Comparison of ENCODE assay signal across 29 cellular contexts in the genomic region with DNA sequence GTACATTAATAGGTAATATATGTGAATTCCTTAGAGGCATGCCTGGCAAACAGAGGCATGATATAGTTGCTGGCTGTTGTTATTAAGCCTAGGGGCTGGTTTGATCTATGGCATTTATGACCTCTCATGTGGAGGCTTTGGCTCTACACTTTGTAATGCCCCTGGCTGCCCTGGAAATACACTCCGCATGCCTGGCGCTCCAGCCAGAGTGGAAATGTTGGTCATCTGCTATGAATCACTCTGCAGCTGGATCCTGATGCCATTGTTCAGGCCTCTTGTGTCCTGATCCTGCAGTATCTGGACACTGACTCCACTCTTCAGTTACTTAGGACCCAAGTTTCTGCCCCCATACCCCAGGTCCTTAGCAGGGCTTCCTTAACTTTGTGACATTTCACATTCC.
"Had no signal": no experiment of that assay in that cellular context is flagged by ENCODE, and none has a peak within 500 bp of the region (broad histone marks: within the 10 kb centered on the region; RNA-seq: fewer than 3 reads in every experiment).

No MANE protein-coding gene starts in this region.

- H3K4me3 ChIP-seq: body of pancreas, cardiac muscle cell, colonic mucosa, gastrocnemius medialis, hepatocyte, pancreas, prostate gland, tibial nerve had no signal

- DNase-seq: activated CD4-positive, alpha-beta T cell treated with anti-CD3 and anti-CD28 coated beads for 48 hours; activated CD4-positive, alpha-beta T cell treated with anti-CD3 and anti-CD28 coated beads, Interleukin-2, amount 50 U/mL, for 48 hours; activated CD8-positive, alpha-beta memory T cell treated with anti-CD3 and anti-CD28 coated beads for 24 hours; activated effector memory CD4-positive, alpha-beta T cell treated with Interleukin-2 at 50 U/mL for 16 hours; activated naive CD4-positive, alpha-beta T cell treated with Interleukin-2 at 50 U/mL for 16 hours; anterior cingulate cortex; body of pancreas; cerebellar nuclear complex; colonic mucosa; effector CD8-positive, alpha-beta T cell; gastrocnemius medialis; immature natural killer cell; kidney; left colon; naive thymus-derived CD8-positive, alpha-beta T cell; nucleus accumbens; pancreas; retina; stimulated activated CD4-positive, alpha-beta T cell treated with anti-CD3 and anti-CD28 coated beads, Interleukin-15, amount 100 ng/mL, for 24 hours; stimulated activated CD4-positive, alpha-beta T cell treated with anti-CD3 and anti-CD28 coated beads, Interleukin-2, amount 100 ng/mL, for 24 hours; stimulated activated naive CD4-positive, alpha-beta T cell; T-helper 17 cell; T1000 had no signal

- H3K27me3 ChIP-seq: body of pancreas, cardiac muscle cell, colonic mucosa, gastrocnemius medialis, hepatocyte, pancreas, tibial nerve had no signal

- H3K36me3 ChIP-seq: cardiac muscle cell, colonic mucosa, gastrocnemius medialis, pancreas, prostate gland, tibial nerve, WERI-Rb-1 had no signal

- H3K79me2 ChIP-seq: hepatocyte had no signal

- H3K9me3 ChIP-seq: body of pancreas, colonic mucosa, gastrocnemius medialis, pancreas, prostate gland had no signal

- H3K4me2 ChIP-seq: hepatocyte had no signal

- H3K27ac ChIP-seq: body of pancreas, cardiac muscle cell, colonic mucosa, epithelial cell of prostate, gastrocnemius medialis, hepatocyte, pancreas, prostate gland, tibial nerve, WERI-Rb-1 had no signal

- H3K4me1 ChIP-seq: body of pancreas, colonic mucosa, gastrocnemius medialis, pancreas, prostate gland, tibial nerve had no signal

- H2AFZ ChIP-seq: hepatocyte had no signal
